ENCODE assay signal across 24 cellular contexts in genomic region chr19:50467566-50467965, GRCh38. TPM values are rescaled to one million over a fixed set of nuclear protein-coding genes. Genes with fewer than 3 reads are reported as not detected.
"Had no signal": no experiment of that assay in that cellular context is flagged by ENCODE, and none has a peak within 500 bp of the region (broad histone marks: within the 10 kb centered on the region; RNA-seq: fewer than 3 reads in every experiment).

No MANE protein-coding gene starts in this region.

- H3K9me3 ChIP-seq: SJSA1 had no signal

- DNase-seq: KBM-7, MV-4-11, NCI-H1048, NCI-H1105, NCI-H1417, NCI-H1436 treated with DMSO at 0.1 percent for 48 hours, NCI-H1694, NCI-H187 treated with DMSO at 0.1 percent for 48 hours, NCI-H2029 treated with DMSO at 0.1 percent for 48 hours, NCI-H2171 treated with DMSO at 0.1 percent for 48 hours, NCI-H524, NCI-H526 treated with DMSO at 0.1 percent for 48 hours, NCI-H748 treated with DMSO at 0.1 percent for 48 hours, PC-3, SHP77 treated with DMSO at 0.1 percent for 48 hours had no signal

- H3K4me3 ChIP-seq: SJSA1, SK-N-MC had no signal

- H3K27ac ChIP-seq: RWPE1, SJSA1, SK-N-MC had no signal

- ATAC-seq: Panc1, PC-3 had no signal

- H3K4me1 ChIP-seq: SJSA1 had no signal

- H3K36me3 ChIP-seq: SJSA1 had no signal

RNA-seq across cellular contexts. Expression of gene GARIN5A, which starts 9.1 kb away (rescaled TPM):
- total RNA-seq: SJSA1 had no signal

RNA-seq across cellular contexts. Expression of gene MYBPC2, which starts 34.9 kb away (rescaled TPM):
- total RNA-seq: HT-29, MCF 10A, NCI-H460, PC-3, SJSA1 had no signal

RNA-seq across cellular contexts. Expression of gene ASPDH, which starts 46.1 kb away (rescaled TPM):
- total RNA-seq: HT-29, LHCN-M2, MCF 10A, NCI-H460, OCI-LY7, PC-3, SJSA1 had no signal
